ENCODE assay signal across 9 cellular contexts in genomic region chr5:88675758-88676636, GRCh38.
DNase-seq lines count a peak whose midpoint lies in the region; ATAC-seq and TF ChIP-seq lines count a peak whose summit lies in the region.
"Had no signal": no experiment of that assay in that cellular context is flagged by ENCODE, and none has a peak within 500 bp of the region (broad histone marks: within the 10 kb centered on the region; RNA-seq: fewer than 3 reads in every experiment).

No MANE protein-coding gene starts in this region.

- peaks cover 27% of the 10 kb centered on the region for H3K4me1 Mint-ChIP-seq in activated naive CD4-positive, alpha-beta T cell treated with anti-CD3 and anti-CD28 coated beads, Interleukin-2, amount 50 U/mL, for 24 hours
- H3K4me1 Mint-ChIP-seq in activated T-helper 17 cell treated with anti-CD3 and anti-CD28 coated beads, Interleukin-2, amount 50 U/mL, for 72 hours, result peaks cover 7% of the 10 kb centered on the region

- H3K27ac ChIP-seq in left ventricle myocardium inferior (replicated peaks), result no peak overlapping the region
- no peak overlapping the region for H3K27ac ChIP-seq in rectal smooth muscle tissue (ENCODE audit: low read depth, low read length)
- H3K27ac ChIP-seq: epithelial cell of prostate had no signal

- no peak overlapping the region for H3K9ac ChIP-seq in rectal smooth muscle tissue (ENCODE audit: low read length)

- ATAC-seq in HG02852 (IDR thresholded peaks at IDR 0.05; ENCODE audit: unreplicated experiment), result peak; percentile 37
- ATAC-seq in activated T-helper 17 cell treated with anti-CD3 and anti-CD28 coated beads, Interleukin-2, amount 50 U/mL, for 72 hours (replicated peaks), result no peak

- H3K4me1 ChIP-seq in left ventricle myocardium inferior (peaks cover 34% of the 10 kb centered on the region), rectal smooth muscle tissue (ENCODE audit: control insufficient read depth, insufficient read depth, low read length) (no peaks in the 10 kb centered on the region)

- peaks cover 64% of the 10 kb centered on the region for H3K27me3 Mint-ChIP-seq in activated naive CD4-positive, alpha-beta T cell treated with anti-CD3 and anti-CD28 coated beads, Interleukin-2, amount 50 U/mL, for 24 hours
- H3K27me3 Mint-ChIP-seq in activated T-helper 17 cell treated with anti-CD3 and anti-CD28 coated beads, Interleukin-2, amount 50 U/mL, for 72 hours, result peaks cover 65% of the 10 kb centered on the region

- H3K27me3 ChIP-seq in left ventricle myocardium inferior (ENCODE audit: low read depth) (peaks cover 99% of the 10 kb centered on the region), rectal smooth muscle tissue (ENCODE audit: control insufficient read depth, insufficient read depth, low read length) (peaks cover 60% of the 10 kb centered on the region)

- no peak for TF ChIP-seq CTCF in left ventricle myocardium inferior (IDR thresholded peaks at IDR 0.05; ENCODE audit: borderline replicate concordance)

- peaks cover 9% of the 10 kb centered on the region for H3K36me3 Mint-ChIP-seq in activated naive CD4-positive, alpha-beta T cell treated with anti-CD3 and anti-CD28 coated beads, Interleukin-2, amount 50 U/mL, for 24 hours
- H3K36me3 Mint-ChIP-seq in activated T-helper 17 cell treated with anti-CD3 and anti-CD28 coated beads, Interleukin-2, amount 50 U/mL, for 72 hours (ENCODE audit: low read depth), result peaks cover 26% of the 10 kb centered on the region

- peak overlapping the region; percentile 3 for H3K27ac Mint-ChIP-seq in activated naive CD4-positive, alpha-beta T cell treated with anti-CD3 and anti-CD28 coated beads, Interleukin-2, amount 50 U/mL, for 24 hours
- no peak overlapping the region for H3K27ac Mint-ChIP-seq in activated T-helper 17 cell treated with anti-CD3 and anti-CD28 coated beads, Interleukin-2, amount 50 U/mL, for 72 hours

- no peaks in the 10 kb centered on the region for H3K9me3 ChIP-seq in left ventricle myocardium inferior (replicated peaks)

- no peaks in the 10 kb centered on the region for H3K9me3 Mint-ChIP-seq in activated naive CD4-positive, alpha-beta T cell treated with anti-CD3 and anti-CD28 coated beads, Interleukin-2, amount 50 U/mL, for 24 hours
- H3K9me3 Mint-ChIP-seq in activated T-helper 17 cell treated with anti-CD3 and anti-CD28 coated beads, Interleukin-2, amount 50 U/mL, for 72 hours, result peaks cover 3% of the 10 kb centered on the region

- intact Hi-C loops in left ventricle myocardium inferior (cut with micrococcal nuclease), result no loop called here

- H3K4me3 ChIP-seq in left ventricle myocardium inferior, result peak overlapping the region; percentile 66
- H3K4me3 ChIP-seq in rectal smooth muscle tissue (ENCODE audit: low read length), result peak overlapping the region; percentile 62

- H3K36me3 ChIP-seq in left ventricle myocardium inferior (no peaks in the 10 kb centered on the region), rectal smooth muscle tissue (ENCODE audit: control insufficient read depth, insufficient read depth, low read length) (no peaks in the 10 kb centered on the region)

- peak overlapping the region; percentile 79 for H3K4me3 Mint-ChIP-seq in activated naive CD4-positive, alpha-beta T cell treated with anti-CD3 and anti-CD28 coated beads, Interleukin-2, amount 50 U/mL, for 24 hours
- H3K4me3 Mint-ChIP-seq in activated T-helper 17 cell treated with anti-CD3 and anti-CD28 coated beads, Interleukin-2, amount 50 U/mL, for 72 hours, result peak overlapping the region; percentile 66

- DNase-seq in activated naive CD4-positive, alpha-beta T cell treated with Interleukin-2 at 50 U/mL for 16 hours, result no peak
- peak; percentile 68 for DNase-seq in NCI-H2171 (lab: John Stamatoyannopoulos, UW)
- DNase-seq in left ventricle myocardium inferior, result no peak
- DNase-seq in AG08396 (ENCODE audit: low spot score), result no peak
